In genomic region chr13:31859546-31859945, GRCh38 we compare ENCODE assay signal across 1 cellular context.
TF ChIP-seq lines count a peak whose summit lies in the region.

No MANE protein-coding gene starts in this region.

TF ChIP-seq in GM12878, 131 proteins besides CTCF, POLR2A, EP300 and RAD21 (continued from another document):
- peak; percentile 65 for TF ChIP-seq PBX3 (IDR thresholded peaks at IDR 0.05; ENCODE audit: insufficient replicate concordance, low read depth, low read length)
- 0 out of 2 replicates have a peak, but pooled peaks have one; percentile 18 for TF ChIP-seq ZNF384 (IDR thresholded peaks at IDR 0.05; ENCODE audit: borderline replicate concordance, low read depth, low read length)
- TF ChIP-seq SMARCA5 (IDR thresholded peaks at IDR 0.05): no peak
- TF ChIP-seq MEF2B (IDR thresholded peaks at IDR 0.05; ENCODE audit: partially characterized antibody, poor library complexity, severe bottlenecking): peak; percentile 26
- no peak for TF ChIP-seq JUNB (IDR thresholded peaks at IDR 0.05)
- no peak for TF ChIP-seq YBX1 (IDR thresholded peaks at IDR 0.05)
- TF ChIP-seq ZNF217 (IDR thresholded peaks at IDR 0.05): no peak
- TF ChIP-seq POU2F2 (IDR thresholded peaks at IDR 0.05; ENCODE audit: borderline replicate concordance, low read depth, low read length): peak; percentile 38; the same call in 1 of the 3 replicates
- peak; percentile 69; the same call in 1 of the 2 replicates for TF ChIP-seq SPI1 (IDR thresholded peaks at IDR 0.05; ENCODE audit: borderline replicate concordance, insufficient read depth, low read depth, low read length)
- TF ChIP-seq ZZZ3 (IDR thresholded peaks at IDR 0.05; ENCODE audit: control insufficient read depth, insufficient read length, low read depth): no peak
- no peak for TF ChIP-seq RCOR1 (conservative IDR thresholded peaks at IDR 0.05; ENCODE audit: low read depth, low read length)
- 0 out of 4 replicates have a peak, but pooled peaks of 1 of the 2 experiments have one; percentile 8 for TF ChIP-seq BHLHE40 (IDR thresholded peaks at IDR 0.05; ENCODE audit: borderline replicate concordance in 1 of 2, low read depth in 2 of 2, low read length in 1 of 2)
- TF ChIP-seq HDGF (IDR thresholded peaks at IDR 0.05): no peak
- TF ChIP-seq IKZF2 (IDR thresholded peaks at IDR 0.05): peak in 1 of 2 experiments; percentile 17; a peak in 1 of 4 replicates
